16 cellular contexts compared by ENCODE assay signal in genomic region chr2:233479616-233480489, GRCh38.
A peak's percentile ranks its signal among the peaks of the same experiment; 100 is the strongest.
DNase-seq lines count a peak whose midpoint lies in the region; ATAC-seq and FAIRE-seq lines count a peak whose summit lies in the region.
"Had no signal": no experiment of that assay in that cellular context is flagged by ENCODE, and none has a peak within 500 bp of the region (broad histone marks: within the 10 kb centered on the region; RNA-seq: fewer than 3 reads in every experiment).

No MANE protein-coding gene starts in this region.

- peaks cover 3 to 6% of the 10 kb centered on the region in 2 donors for H3K4me1 ChIP-seq in esophagus (ENCODE audit: control insufficient read depth in 2 of 2, insufficient read depth in 2 of 2, low read length in 1 of 2)
- H3K4me1 ChIP-seq: parathyroid adenoma had no signal

- peaks cover 12 to 32% of the 10 kb centered on the region in 2 donors for H3K36me3 ChIP-seq in esophagus (ENCODE audit: control insufficient read depth in 2 of 2, insufficient read depth in 2 of 2, low read length in 1 of 2)
- H3K36me3 ChIP-seq: BE2C had no signal

- no peak overlapping the region for H3K4me3 ChIP-seq in esophagus (ENCODE audit: low read depth in 1 of 2, low read length in 2 of 2)
- H3K4me3 ChIP-seq: cardiac muscle cell, transverse colon had no signal

- WGBS in esophagus, 2 donors: 81 to 85% methylated on average over 27 of the region's 27 CpGs

- H3K27ac ChIP-seq in esophagus (ENCODE audit: low read depth in 2 of 2, low read length in 1 of 2): peak overlapping the region; percentile 23 to 79
- H3K27ac ChIP-seq: cardiac muscle cell, parathyroid adenoma had no signal

- FAIRE-seq in GM19239 (lab: Jason Lieb, UNC): no peak

- no peaks in the 10 kb centered on the region for H3K27me3 ChIP-seq in esophagus (ENCODE audit: control insufficient read depth in 1 of 2, insufficient read depth in 2 of 2, low read length in 2 of 2)
- H3K27me3 ChIP-seq: BE2C, cardiac muscle cell, foreskin keratinocyte, transverse colon had no signal

- DNase-seq in AG08396 (ENCODE audit: low spot score) (peak; percentile 4), GM19239 (ENCODE audit: insufficient read length, low spot score) (peak; percentile 0), posterior vena cava (ENCODE audit: low spot score) (peak; percentile 71), NCI-H128 (lab: John Stamatoyannopoulos, UW; ENCODE audit: unreplicated experiment) (no peak), HCEC 1CT (no peak)
- DNase-seq: activated CD4-positive, alpha-beta T cell treated with anti-CD3 and anti-CD28 coated beads for 1 hour; activated naive CD8-positive, alpha-beta T cell treated with anti-CD3 and anti-CD28 coated beads, Interleukin-2, amount 10 ng/mL, durations not matched to agents 7 days and 5 days; effector memory CD8-positive, alpha-beta T cell had no signal

- peaks cover 0 to 2% of the 10 kb centered on the region in 2 donors for H3K9me3 ChIP-seq in esophagus (ENCODE audit: control insufficient read depth in 2 of 2, insufficient read depth in 1 of 2, low read depth in 1 of 2, low read length in 1 of 2)
- H3K9me3 ChIP-seq: BE2C, transverse colon had no signal

- ATAC-seq in HG02973 (IDR thresholded peaks at IDR 0.05; ENCODE audit: unreplicated experiment) (no peak), GM21619 (IDR thresholded peaks at IDR 0.05; ENCODE audit: unreplicated experiment) (no peak)
- ATAC-seq: effector memory CD8-positive, alpha-beta T cell had no signal

- intact Hi-C loops in posterior vena cava (cut with DNase I): loop anchor here in 1 of 2 donors (10.0 kb wide), 1 partner anchor 1985 kb away; no protein-coding TSS in a partner anchor

Comparison
In these comparisons a context has a peak if more than half of its experiments do, and no peak if none do; other contexts are left out.
1. DNase-seq: peak in AG08396 (single experiment), GM19239 (single experiment) and posterior vena cava (single experiment); none in NCI-H128 (single experiment) and HCEC 1CT (single experiment).